10 cellular contexts compared by ENCODE assay signal in the genomic region with DNA sequence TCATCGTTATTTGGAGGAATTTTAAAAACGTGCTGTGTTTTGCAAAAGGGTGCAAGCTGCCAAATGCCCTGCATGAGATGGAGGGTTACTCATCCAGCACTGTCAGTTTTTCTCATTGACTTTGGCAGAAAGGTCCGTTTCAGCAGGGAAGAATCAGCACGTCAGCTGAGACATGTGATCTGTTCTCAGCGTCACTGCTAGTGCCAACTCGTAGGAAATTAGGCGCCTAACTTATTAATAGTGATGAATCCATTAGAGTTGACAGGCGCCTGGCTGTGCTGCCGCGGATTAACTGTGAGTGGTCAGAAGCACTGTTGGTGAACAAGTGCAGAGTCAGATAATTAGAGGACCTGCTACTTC.
DNase-seq lines count a peak whose midpoint lies in the region; ATAC-seq, FAIRE-seq and TF ChIP-seq lines count a peak whose summit lies in the region.
"Had no signal": no experiment of that assay in that cellular context is flagged by ENCODE, and none has a peak within 500 bp of the region (broad histone marks: within the 10 kb centered on the region; RNA-seq: fewer than 3 reads in every experiment).

No MANE protein-coding gene starts in this region.

- intact Hi-C loops in prostate gland (cut with DNase I), result no loop called here

- H3K27ac ChIP-seq in RWPE1 (peak overlapping the region; percentile 70), prostate gland (no peak overlapping the region)

- no peak for FAIRE-seq in H54 (lab: Jason Lieb, UNC)

- H3K36me3 Mint-ChIP-seq in effector memory CD8-positive, alpha-beta T cell (ENCODE audit: insufficient read depth), result no peaks in the 10 kb centered on the region
- no peaks in the 10 kb centered on the region for H3K36me3 Mint-ChIP-seq in activated naive CD8-positive, alpha-beta T cell treated with anti-CD3 and anti-CD28 coated beads, Interleukin-2, amount 50 U/mL, for 24 hours (ENCODE audit: low read depth)

- 9% methylated on average over 10 of the region's 10 CpGs for WGBS in prostate gland

- H3K4me1 ChIP-seq in prostate gland (replicated peaks) (no peaks in the 10 kb centered on the region), BE2C (no peaks in the 10 kb centered on the region)

- TF ChIP-seq CTCF in RWPE1 (conservative IDR thresholded peaks at IDR 0.05; ENCODE audit: low read depth), result no peak
- no peak for TF ChIP-seq CTCF in prostate gland (IDR thresholded peaks at IDR 0.05)
- TF ChIP-seq CTCF in BE2C (IDR thresholded peaks at IDR 0.05; ENCODE audit: low read depth, low read length), result no peak

- TF ChIP-seq POLR2A in prostate gland (IDR thresholded peaks at IDR 0.05) (no peak), H54 (IDR thresholded peaks at IDR 0.05; ENCODE audit: low read depth, low read length) (no peak)

- POLR2A ChIA-PET in RWPE1 (lab: Yijun Ruan, JAX; ENCODE audit: low non-redundant PET), result no interaction called here

- no peaks in the 10 kb centered on the region for H3K9me3 Mint-ChIP-seq in effector memory CD8-positive, alpha-beta T cell
- peaks cover 6% of the 10 kb centered on the region for H3K9me3 Mint-ChIP-seq in activated naive CD8-positive, alpha-beta T cell treated with anti-CD3 and anti-CD28 coated beads, Interleukin-2, amount 50 U/mL, for 24 hours

- H3K27ac Mint-ChIP-seq in effector memory CD8-positive, alpha-beta T cell, result no peak overlapping the region
- no peak overlapping the region for H3K27ac Mint-ChIP-seq in activated naive CD8-positive, alpha-beta T cell treated with anti-CD3 and anti-CD28 coated beads, Interleukin-2, amount 50 U/mL, for 24 hours

- peaks cover 12 to 22% of the 10 kb centered on the region in 2 donors for H3K27me3 Mint-ChIP-seq in effector memory CD8-positive, alpha-beta T cell
- peaks cover 7% of the 10 kb centered on the region for H3K27me3 Mint-ChIP-seq in activated naive CD8-positive, alpha-beta T cell treated with anti-CD3 and anti-CD28 coated beads, Interleukin-2, amount 50 U/mL, for 24 hours

- H3K4me3 ChIP-seq in prostate gland (no peak overlapping the region), BE2C (ENCODE audit: low read depth, low read length) (no peak overlapping the region)

- DNase-seq in EH (ENCODE audit: low read depth) (peak; percentile 80), RWPE1 (ENCODE audit: low spot score) (peak; percentile 56), fibroblast of the conjunctiva (ENCODE audit: low read depth) (peak; percentile 57), prostate gland (ENCODE audit: low spot score) (peak; percentile 33), H54 (ENCODE audit: insufficient read length, low spot score) (no peak), BE2C (no peak)
- DNase-seq in effector memory CD8-positive, alpha-beta T cell, result no peak
- DNase-seq in activated naive CD8-positive, alpha-beta T cell treated with anti-CD3 and anti-CD28 coated beads, Interleukin-2, amount 50 U/mL, for 24 hours, result no peak
- DNase-seq: activated CD4-positive, alpha-beta T cell treated with anti-CD3 and anti-CD28 coated beads for 4 hours; OCI-M1 had no signal

- CTCF ChIA-PET in RWPE1 (lab: Yijun Ruan, JAX), result no interaction called here

- no peaks in the 10 kb centered on the region for H3K9me3 ChIP-seq in prostate gland
- H3K9me3 ChIP-seq in BE2C, result no peaks in the 10 kb centered on the region

- no peak for ATAC-seq in effector memory CD8-positive, alpha-beta T cell (replicated peaks)
- no peak for ATAC-seq in activated naive CD8-positive, alpha-beta T cell treated with anti-CD3 and anti-CD28 coated beads, Interleukin-2, amount 50 U/mL, for 24 hours

- H3K4me3 Mint-ChIP-seq in effector memory CD8-positive, alpha-beta T cell, result no peak overlapping the region
- H3K4me3 Mint-ChIP-seq in activated naive CD8-positive, alpha-beta T cell treated with anti-CD3 and anti-CD28 coated beads, Interleukin-2, amount 50 U/mL, for 24 hours, result no peak overlapping the region

- H3K36me3 ChIP-seq in prostate gland (no peaks in the 10 kb centered on the region), BE2C (no peaks in the 10 kb centered on the region)

- no peaks in the 10 kb centered on the region for H3K4me1 Mint-ChIP-seq in effector memory CD8-positive, alpha-beta T cell (ENCODE audit: low read depth in 2 of 2)
- H3K4me1 Mint-ChIP-seq in activated naive CD8-positive, alpha-beta T cell treated with anti-CD3 and anti-CD28 coated beads, Interleukin-2, amount 50 U/mL, for 24 hours, result no peaks in the 10 kb centered on the region

- H3K27me3 ChIP-seq in prostate gland (replicated peaks; ENCODE audit: insufficient read depth) (no peaks in the 10 kb centered on the region), BE2C (peaks cover 6% of the 10 kb centered on the region)

Comparison
In these comparisons a context has a peak if more than half of its experiments do, and no peak if none do; other contexts are left out.
1. DNase-seq: peak in EH (single experiment), RWPE1 (single experiment), fibroblast of the conjunctiva (single experiment) and prostate gland (single experiment); none in H54 (single experiment), BE2C (single experiment), effector memory CD8-positive, alpha-beta T cell (0 of 3) and activated naive CD8-positive, alpha-beta T cell treated with anti-CD3 and anti-CD28 coated beads, Interleukin-2, amount 50 U/mL, for 24 hours (single experiment).